25 cellular contexts compared by ENCODE assay signal in the genomic region with DNA sequence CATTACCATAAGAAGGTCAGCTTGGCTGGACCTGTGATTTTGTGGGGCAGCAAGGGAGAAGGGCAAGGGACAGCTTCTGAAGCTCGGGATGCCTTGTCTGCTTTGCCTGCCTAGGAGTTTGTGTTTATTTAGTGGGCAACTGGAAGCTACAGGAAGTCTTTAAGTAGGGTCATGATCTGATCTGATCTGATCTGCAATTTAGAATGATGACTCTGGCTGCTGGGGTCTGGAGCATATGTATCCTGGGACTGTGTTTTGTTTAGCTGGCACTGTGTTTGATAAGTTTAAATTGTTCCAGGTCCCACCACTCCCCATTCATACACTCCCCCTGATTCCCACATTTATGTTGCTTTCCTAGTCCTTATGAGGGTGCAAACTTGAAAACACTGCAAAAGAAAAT.
"Had no signal": no experiment of that assay in that cellular context is flagged by ENCODE, and none has a peak within 500 bp of the region (broad histone marks: within the 10 kb centered on the region; RNA-seq: fewer than 3 reads in every experiment).

No MANE protein-coding gene starts in this region.

- H3K27me3 Mint-ChIP-seq: stimulated activated naive CD8-positive, alpha-beta T cell treated with anti-CD3 and anti-CD28 coated beads, Interleukin-15, amount 100 ng/mL, for 72 hours had no signal

- H3K4me3 Mint-ChIP-seq: naive thymus-derived CD4-positive, alpha-beta T cell; natural killer cell treated with Interleukin-12 subunit alpha and Interleukin-12 subunit beta and Interleukin-15 and Interleukin-18, amount 100 ng/mL, for 72 hours; neural crest cell; stimulated activated memory B cell treated with anti-CD40 and anti-IgM and Interleukin-4, amounts not matched to agents 10 μg/mL and 1 μg/mL and 100 μg/mL, for 72 hours; stimulated activated naive CD8-positive, alpha-beta T cell treated with anti-CD3 and anti-CD28 coated beads, Interleukin-15, amount 100 ng/mL, for 72 hours; type B pancreatic cell had no signal

- H3K4me1 ChIP-seq: left ventricle myocardium inferior, right atrium auricular region, right lobe of liver, tibial nerve, uterus had no signal

- H3K9me3 Mint-ChIP-seq: naive thymus-derived CD4-positive, alpha-beta T cell; natural killer cell treated with Interleukin-12 subunit alpha and Interleukin-12 subunit beta and Interleukin-15 and Interleukin-18, amount 100 ng/mL, for 72 hours; neural crest cell; stimulated activated memory B cell treated with anti-CD40 and anti-IgM and Interleukin-4, amounts not matched to agents 10 μg/mL and 1 μg/mL and 100 μg/mL, for 72 hours; stimulated activated naive CD8-positive, alpha-beta T cell treated with anti-CD3 and anti-CD28 coated beads, Interleukin-15, amount 100 ng/mL, for 72 hours; type B pancreatic cell had no signal

- H3K9me3 ChIP-seq: left ventricle myocardium inferior, mucosa of descending colon, right atrium auricular region, right lobe of liver, tibial nerve, uterus had no signal

- H3K27ac ChIP-seq: left ventricle myocardium inferior, right atrium auricular region, right lobe of liver, tibial nerve, uterus had no signal

- H3K36me3 Mint-ChIP-seq: naive thymus-derived CD4-positive, alpha-beta T cell; natural killer cell treated with Interleukin-12 subunit alpha and Interleukin-12 subunit beta and Interleukin-15 and Interleukin-18, amount 100 ng/mL, for 72 hours; stimulated activated memory B cell treated with anti-CD40 and anti-IgM and Interleukin-4, amounts not matched to agents 10 μg/mL and 1 μg/mL and 100 μg/mL, for 72 hours; type B pancreatic cell had no signal

- H3K4me3 ChIP-seq: left ventricle myocardium inferior, lung, mucosa of descending colon, right atrium auricular region, right lobe of liver, smooth muscle cell, tibial nerve, uterus had no signal

- DNase-seq: hippocampal formation; islet precursor cell; left ventricle myocardium inferior; midbrain; mucosa of descending colon; naive thymus-derived CD4-positive, alpha-beta T cell; occipital lobe; right lobe of liver; stimulated activated CD4-positive, alpha-beta T cell treated with anti-CD3 and anti-CD28 coated beads, Interleukin-1b, Interleukin-23, amount 100 ng/mL, for 48 hours; stimulated activated CD4-positive, alpha-beta T cell treated with anti-CD3 and anti-CD28 coated beads, Interleukin-2, amount 100 ng/mL, for 48 hours; stimulated activated CD4-positive, alpha-beta T cell treated with anti-CD3 and anti-CD28 coated beads, Interleukin-4, amount 100 ng/mL, for 4 hours; stimulated activated CD8-positive, alpha-beta memory T cell treated with anti-CD3 and anti-CD28 coated beads, Interleukin-4, amount 100 ng/mL, for 48 hours; stimulated activated naive CD4-positive, alpha-beta T cell treated with Interleukin-2 at 50 U/mL for 16 hours; stimulated activated naive CD8-positive, alpha-beta T cell treated with anti-CD3 and anti-CD28 coated beads, Interleukin-15, amount 100 ng/mL, for 72 hours; substantia nigra; uterus had no signal

- H3K27ac Mint-ChIP-seq: naive thymus-derived CD4-positive, alpha-beta T cell; natural killer cell treated with Interleukin-12 subunit alpha and Interleukin-12 subunit beta and Interleukin-15 and Interleukin-18, amount 100 ng/mL, for 72 hours; progenitor cell of endocrine pancreas; stimulated activated memory B cell treated with anti-CD40 and anti-IgM and Interleukin-4, amounts not matched to agents 10 μg/mL and 1 μg/mL and 100 μg/mL, for 72 hours; stimulated activated naive CD8-positive, alpha-beta T cell treated with anti-CD3 and anti-CD28 coated beads, Interleukin-15, amount 100 ng/mL, for 72 hours; type B pancreatic cell had no signal

- H3K36me3 ChIP-seq: left ventricle myocardium inferior, right atrium auricular region, right lobe of liver, tibial nerve, uterus had no signal

- H3K27me3 ChIP-seq: right atrium auricular region, right lobe of liver, tibial nerve, uterus had no signal

- H3K4me1 Mint-ChIP-seq: naive thymus-derived CD4-positive, alpha-beta T cell; stimulated activated memory B cell treated with anti-CD40 and anti-IgM and Interleukin-4, amounts not matched to agents 10 μg/mL and 1 μg/mL and 100 μg/mL, for 72 hours; stimulated activated naive CD8-positive, alpha-beta T cell treated with anti-CD3 and anti-CD28 coated beads, Interleukin-15, amount 100 ng/mL, for 72 hours had no signal

- ATAC-seq: mucosa of descending colon; naive thymus-derived CD4-positive, alpha-beta T cell; natural killer cell treated with Interleukin-12 subunit alpha and Interleukin-12 subunit beta and Interleukin-15 and Interleukin-18, amount 100 ng/mL, for 72 hours; right lobe of liver; stimulated activated memory B cell treated with anti-CD40 and anti-IgM and Interleukin-4, amounts not matched to agents 10 μg/mL and 1 μg/mL and 100 μg/mL, for 72 hours; stimulated activated naive CD8-positive, alpha-beta T cell treated with anti-CD3 and anti-CD28 coated beads, Interleukin-15, amount 100 ng/mL, for 72 hours had no signal
